Comparison of ENCODE assay signal across 1 cellular context in genomic region chr6:167577891-167578361, GRCh38.
A peak's percentile ranks its signal among the peaks of the same experiment; 100 is the strongest.
TF ChIP-seq lines count a peak whose summit lies in the region.

No MANE protein-coding gene starts in this region.

TF ChIP-seq in HepG2, 621 proteins besides CTCF, POLR2A, EP300 and RAD21 (continued from another document and continues in another):
- TF ChIP-seq, protein P1, sequence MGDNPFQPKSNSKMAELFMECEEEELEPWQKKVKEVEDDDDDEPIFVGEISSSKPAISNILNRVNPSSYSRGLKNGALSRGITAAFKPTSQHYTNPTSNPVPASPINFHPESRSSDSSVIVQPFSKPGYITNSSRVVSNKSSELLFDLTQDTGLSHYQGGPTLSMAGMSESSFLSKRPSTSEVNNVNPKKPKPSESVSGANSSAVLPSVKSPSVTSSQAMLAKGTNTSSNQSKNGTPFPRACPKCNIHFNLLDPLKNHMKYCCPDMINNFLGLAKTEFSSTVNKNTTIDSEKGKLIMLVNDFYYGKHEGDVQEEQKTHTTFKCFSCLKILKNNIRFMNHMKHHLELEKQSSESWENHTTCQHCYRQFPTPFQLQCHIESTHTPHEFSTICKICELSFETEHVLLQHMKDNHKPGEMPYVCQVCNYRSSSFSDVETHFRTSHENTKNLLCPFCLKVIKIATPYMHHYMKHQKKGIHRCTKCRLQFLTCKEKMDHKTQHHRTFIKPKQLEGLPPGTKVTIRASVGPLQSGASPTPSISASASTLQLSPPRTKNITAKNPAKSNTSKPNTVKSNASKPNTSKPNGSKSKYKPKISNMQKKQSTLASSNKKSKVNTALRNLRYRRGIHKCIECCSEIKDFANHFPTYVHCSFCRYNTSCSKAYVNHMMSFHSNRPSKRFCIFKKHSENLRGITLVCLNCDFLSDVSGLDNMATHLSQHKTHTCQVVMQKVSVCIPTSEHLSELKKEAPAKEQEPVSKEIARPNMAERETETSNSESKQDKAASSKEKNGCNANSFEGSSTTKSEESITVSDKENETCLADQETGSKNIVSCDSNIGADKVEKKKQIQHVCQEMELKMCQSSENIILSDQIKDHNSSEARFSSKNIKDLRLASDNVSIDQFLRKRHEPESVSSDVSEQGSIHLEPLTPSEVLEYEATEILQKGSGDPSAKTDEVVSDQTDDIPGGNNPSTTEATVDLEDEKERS (CRISPR knock-in tag; IDR thresholded peaks at IDR 0.05), result no peak
- TF ChIP-seq EEA1 (CRISPR knock-in tag; IDR thresholded peaks at IDR 0.05; ENCODE audit: borderline replicate concordance) (no peak), POGK (CRISPR knock-in tag; conservative IDR thresholded peaks at IDR 0.05) (no peak), ZNF280B (CRISPR knock-in tag; IDR thresholded peaks at IDR 0.05; ENCODE audit: borderline replicate concordance) (peak; percentile 28; the same call in 1 of the 2 replicates), PPARG (CRISPR knock-in tag; conservative IDR thresholded peaks at IDR 0.05) (no peak), HHEX (CRISPR knock-in tag; IDR thresholded peaks at IDR 0.05) (no peak), XRCC5 (optimal IDR thresholded peaks at IDR 0.05; ENCODE audit: low read length) (no peak), TBL1XR1 (IDR thresholded peaks at IDR 0.05; ENCODE audit: borderline replicate concordance, low read length, partially characterized antibody) (no peak), FOXC1 (CRISPR knock-in tag; IDR thresholded peaks at IDR 0.05; ENCODE audit: borderline replicate concordance) (0 out of 2 replicates have a peak, but pooled peaks have one; percentile 32), ELK4 (CRISPR knock-in tag; IDR thresholded peaks at IDR 0.05; ENCODE audit: borderline replicate concordance) (no peak), JUNB (CRISPR knock-in tag; IDR thresholded peaks at IDR 0.05; ENCODE audit: borderline replicate concordance) (no peak), KLF15 (CRISPR knock-in tag; IDR thresholded peaks at IDR 0.05; ENCODE audit: borderline replicate concordance) (no peak), ZNF619 (CRISPR knock-in tag; IDR thresholded peaks at IDR 0.05) (0 out of 2 replicates have a peak, but pooled peaks have one; percentile 22), HES4 (CRISPR knock-in tag; IDR thresholded peaks at IDR 0.05; ENCODE audit: borderline replicate concordance) (no peak), ZNF674 (CRISPR knock-in tag; IDR thresholded peaks at IDR 0.05; ENCODE audit: low read depth) (no peak), SNAPC5 (CRISPR knock-in tag; IDR thresholded peaks at IDR 0.05; ENCODE audit: borderline replicate concordance) (no peak), NRL (CRISPR knock-in tag; IDR thresholded peaks at IDR 0.05; ENCODE audit: borderline replicate concordance) (peak; percentile 41; the same call in 1 of the 2 replicates), ZNF17 (CRISPR knock-in tag; IDR thresholded peaks at IDR 0.05) (no peak), ZNF501 (CRISPR knock-in tag; IDR thresholded peaks at IDR 0.05) (no peak), NFKB2 (CRISPR knock-in tag; IDR thresholded peaks at IDR 0.05; ENCODE audit: borderline replicate concordance) (no peak), KLF11 (CRISPR knock-in tag; IDR thresholded peaks at IDR 0.05) (no peak), DMAP1 (CRISPR knock-in tag; IDR thresholded peaks at IDR 0.05) (no peak), EED (CRISPR knock-in tag; IDR thresholded peaks at IDR 0.05) (no peak), ESRRA (CRISPR knock-in tag; IDR thresholded peaks at IDR 0.05; ENCODE audit: low read depth) (no peak), ZNF607 (CRISPR knock-in tag; IDR thresholded peaks at IDR 0.05; ENCODE audit: borderline replicate concordance) (no peak), LCORL (IDR thresholded peaks at IDR 0.05) (no peak), LCORL (CRISPR knock-in tag; IDR thresholded peaks at IDR 0.05) (peak; percentile 44; the same call in 1 of the 2 replicates), MEIS1 (CRISPR knock-in tag; IDR thresholded peaks at IDR 0.05; ENCODE audit: borderline replicate concordance) (no peak), ZNF790 (CRISPR knock-in tag; IDR thresholded peaks at IDR 0.05; ENCODE audit: borderline replicate concordance) (no peak), SALL1 (CRISPR knock-in tag; IDR thresholded peaks at IDR 0.05) (no peak; the same call in 1 of the 2 replicates), ZFP82 (CRISPR knock-in tag; IDR thresholded peaks at IDR 0.05; ENCODE audit: borderline replicate concordance) (no peak), TSC22D2 (CRISPR knock-in tag; IDR thresholded peaks at IDR 0.05; ENCODE audit: borderline replicate concordance) (no peak), FOXK1 (CRISPR knock-in tag; IDR thresholded peaks at IDR 0.05; ENCODE audit: borderline replicate concordance, low read depth) (no peak)
- TF ChIP-seq, protein P2, sequence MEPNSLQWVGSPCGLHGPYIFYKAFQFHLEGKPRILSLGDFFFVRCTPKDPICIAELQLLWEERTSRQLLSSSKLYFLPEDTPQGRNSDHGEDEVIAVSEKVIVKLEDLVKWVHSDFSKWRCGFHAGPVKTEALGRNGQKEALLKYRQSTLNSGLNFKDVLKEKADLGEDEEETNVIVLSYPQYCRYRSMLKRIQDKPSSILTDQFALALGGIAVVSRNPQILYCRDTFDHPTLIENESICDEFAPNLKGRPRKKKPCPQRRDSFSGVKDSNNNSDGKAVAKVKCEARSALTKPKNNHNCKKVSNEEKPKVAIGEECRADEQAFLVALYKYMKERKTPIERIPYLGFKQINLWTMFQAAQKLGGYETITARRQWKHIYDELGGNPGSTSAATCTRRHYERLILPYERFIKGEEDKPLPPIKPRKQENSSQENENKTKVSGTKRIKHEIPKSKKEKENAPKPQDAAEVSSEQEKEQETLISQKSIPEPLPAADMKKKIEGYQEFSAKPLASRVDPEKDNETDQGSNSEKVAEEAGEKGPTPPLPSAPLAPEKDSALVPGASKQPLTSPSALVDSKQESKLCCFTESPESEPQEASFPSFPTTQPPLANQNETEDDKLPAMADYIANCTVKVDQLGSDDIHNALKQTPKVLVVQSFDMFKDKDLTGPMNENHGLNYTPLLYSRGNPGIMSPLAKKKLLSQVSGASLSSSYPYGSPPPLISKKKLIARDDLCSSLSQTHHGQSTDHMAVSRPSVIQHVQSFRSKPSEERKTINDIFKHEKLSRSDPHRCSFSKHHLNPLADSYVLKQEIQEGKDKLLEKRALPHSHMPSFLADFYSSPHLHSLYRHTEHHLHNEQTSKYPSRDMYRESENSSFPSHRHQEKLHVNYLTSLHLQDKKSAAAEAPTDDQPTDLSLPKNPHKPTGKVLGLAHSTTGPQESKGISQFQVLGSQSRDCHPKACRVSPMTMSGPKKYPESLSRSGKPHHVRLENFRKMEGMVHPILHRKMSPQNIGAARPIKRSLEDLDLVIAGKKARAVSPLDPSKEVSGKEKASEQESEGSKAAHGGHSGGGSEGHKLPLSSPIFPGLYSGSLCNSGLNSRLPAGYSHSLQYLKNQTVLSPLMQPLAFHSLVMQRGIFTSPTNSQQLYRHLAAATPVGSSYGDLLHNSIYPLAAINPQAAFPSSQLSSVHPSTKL (CRISPR knock-in tag; IDR thresholded peaks at IDR 0.05), result no peak
- TF ChIP-seq, protein P3, sequence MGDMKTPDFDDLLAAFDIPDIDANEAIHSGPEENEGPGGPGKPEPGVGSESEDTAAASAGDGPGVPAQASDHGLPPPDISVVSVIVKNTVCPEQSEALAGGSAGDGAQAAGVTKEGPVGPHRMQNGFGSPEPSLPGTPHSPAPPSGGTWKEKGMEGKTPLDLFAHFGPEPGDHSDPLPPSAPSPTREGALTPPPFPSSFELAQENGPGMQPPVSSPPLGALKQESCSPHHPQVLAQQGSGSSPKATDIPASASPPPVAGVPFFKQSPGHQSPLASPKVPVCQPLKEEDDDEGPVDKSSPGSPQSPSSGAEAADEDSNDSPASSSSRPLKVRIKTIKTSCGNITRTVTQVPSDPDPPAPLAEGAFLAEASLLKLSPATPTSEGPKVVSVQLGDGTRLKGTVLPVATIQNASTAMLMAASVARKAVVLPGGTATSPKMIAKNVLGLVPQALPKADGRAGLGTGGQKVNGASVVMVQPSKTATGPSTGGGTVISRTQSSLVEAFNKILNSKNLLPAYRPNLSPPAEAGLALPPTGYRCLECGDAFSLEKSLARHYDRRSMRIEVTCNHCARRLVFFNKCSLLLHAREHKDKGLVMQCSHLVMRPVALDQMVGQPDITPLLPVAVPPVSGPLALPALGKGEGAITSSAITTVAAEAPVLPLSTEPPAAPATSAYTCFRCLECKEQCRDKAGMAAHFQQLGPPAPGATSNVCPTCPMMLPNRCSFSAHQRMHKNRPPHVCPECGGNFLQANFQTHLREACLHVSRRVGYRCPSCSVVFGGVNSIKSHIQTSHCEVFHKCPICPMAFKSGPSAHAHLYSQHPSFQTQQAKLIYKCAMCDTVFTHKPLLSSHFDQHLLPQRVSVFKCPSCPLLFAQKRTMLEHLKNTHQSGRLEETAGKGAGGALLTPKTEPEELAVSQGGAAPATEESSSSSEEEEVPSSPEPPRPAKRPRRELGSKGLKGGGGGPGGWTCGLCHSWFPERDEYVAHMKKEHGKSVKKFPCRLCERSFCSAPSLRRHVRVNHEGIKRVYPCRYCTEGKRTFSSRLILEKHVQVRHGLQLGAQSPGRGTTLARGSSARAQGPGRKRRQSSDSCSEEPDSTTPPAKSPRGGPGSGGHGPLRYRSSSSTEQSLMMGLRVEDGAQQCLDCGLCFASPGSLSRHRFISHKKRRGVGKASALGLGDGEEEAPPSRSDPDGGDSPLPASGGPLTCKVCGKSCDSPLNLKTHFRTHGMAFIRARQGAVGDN (CRISPR knock-in tag; IDR thresholded peaks at IDR 0.05), result peak; percentile 44
- TF ChIP-seq, protein P4, sequence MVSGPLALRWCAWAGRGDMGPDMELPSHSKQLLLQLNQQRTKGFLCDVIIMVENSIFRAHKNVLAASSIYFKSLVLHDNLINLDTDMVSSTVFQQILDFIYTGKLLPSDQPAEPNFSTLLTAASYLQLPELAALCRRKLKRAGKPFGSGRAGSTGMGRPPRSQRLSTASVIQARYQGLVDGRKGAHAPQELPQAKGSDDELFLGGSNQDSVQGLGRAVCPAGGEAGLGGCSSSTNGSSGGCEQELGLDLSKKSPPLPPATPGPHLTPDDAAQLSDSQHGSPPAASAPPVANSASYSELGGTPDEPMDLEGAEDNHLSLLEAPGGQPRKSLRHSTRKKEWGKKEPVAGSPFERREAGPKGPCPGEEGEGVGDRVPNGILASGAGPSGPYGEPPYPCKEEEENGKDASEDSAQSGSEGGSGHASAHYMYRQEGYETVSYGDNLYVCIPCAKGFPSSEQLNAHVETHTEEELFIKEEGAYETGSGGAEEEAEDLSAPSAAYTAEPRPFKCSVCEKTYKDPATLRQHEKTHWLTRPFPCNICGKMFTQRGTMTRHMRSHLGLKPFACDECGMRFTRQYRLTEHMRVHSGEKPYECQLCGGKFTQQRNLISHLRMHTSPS (CRISPR knock-in tag; IDR thresholded peaks at IDR 0.05; ENCODE audit: low read depth), result 0 out of 2 replicates have a peak, but pooled peaks have one; percentile 32
- TF ChIP-seq, protein P5, sequence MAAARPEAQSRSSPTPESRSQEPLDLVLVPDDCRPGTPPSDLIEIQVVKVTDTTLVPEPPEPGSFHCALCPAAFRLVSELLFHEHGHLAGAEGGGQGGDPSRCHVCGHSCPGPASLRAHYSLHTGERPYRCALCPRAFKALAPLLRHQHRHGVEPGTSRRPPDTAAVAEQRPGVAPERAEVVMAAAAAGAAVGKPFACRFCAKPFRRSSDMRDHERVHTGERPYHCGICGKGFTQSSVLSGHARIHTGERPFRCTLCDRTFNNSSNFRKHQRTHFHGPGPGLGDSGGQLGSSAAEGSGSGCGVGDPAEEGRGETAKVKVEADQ (CRISPR knock-in tag; IDR thresholded peaks at IDR 0.05; ENCODE audit: borderline replicate concordance), result no peak
- TF ChIP-seq, protein P6, sequence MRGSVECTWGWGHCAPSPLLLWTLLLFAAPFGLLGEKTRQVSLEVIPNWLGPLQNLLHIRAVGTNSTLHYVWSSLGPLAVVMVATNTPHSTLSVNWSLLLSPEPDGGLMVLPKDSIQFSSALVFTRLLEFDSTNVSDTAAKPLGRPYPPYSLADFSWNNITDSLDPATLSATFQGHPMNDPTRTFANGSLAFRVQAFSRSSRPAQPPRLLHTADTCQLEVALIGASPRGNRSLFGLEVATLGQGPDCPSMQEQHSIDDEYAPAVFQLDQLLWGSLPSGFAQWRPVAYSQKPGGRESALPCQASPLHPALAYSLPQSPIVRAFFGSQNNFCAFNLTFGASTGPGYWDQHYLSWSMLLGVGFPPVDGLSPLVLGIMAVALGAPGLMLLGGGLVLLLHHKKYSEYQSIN (CRISPR knock-in tag; IDR thresholded peaks at IDR 0.05; ENCODE audit: borderline replicate concordance), result no peak
